In genomic region chr19:46147791-46148288, GRCh38 we compare ENCODE assay signal across 14 cellular contexts. TPM values are rescaled to one million over a fixed set of nuclear protein-coding genes. Genes with fewer than 3 reads are reported as not detected.
A peak's percentile ranks its signal among the peaks of the same experiment; 100 is the strongest.
DNase-seq lines count a peak whose midpoint lies in the region; ATAC-seq and TF ChIP-seq lines count a peak whose summit lies in the region.
"Had no signal": no experiment of that assay in that cellular context is flagged by ENCODE, and none has a peak within 500 bp of the region (broad histone marks: within the 10 kb centered on the region; RNA-seq: fewer than 3 reads in every experiment).

TSS of gene IGFL2 (plus strand) at chr19:46148238. CDS start at chr19:46148279, 41 bp downstream.

- H3K9me3 ChIP-seq in endodermal cell (ENCODE audit: control insufficient read depth, low read length) (no peaks in the 10 kb centered on the region), smooth muscle cell (replicated peaks; ENCODE audit: low read depth) (no peaks in the 10 kb centered on the region), mucosa of descending colon (no peaks in the 10 kb centered on the region)

- no peaks in the 10 kb centered on the region for H3F3A ChIP-seq in smooth muscle cell (ENCODE audit: low read depth)

- peak within 1 kb of the TSS; percentile 12 for H3K4me3 ChIP-seq in endodermal cell (ENCODE audit: low read length)
- H3K4me3 ChIP-seq in smooth muscle cell: peak within 1 kb of the TSS; percentile 12
- no peak within 1 kb of the TSS for H3K4me3 ChIP-seq in coronary artery
- no peak within 1 kb of the TSS for H3K4me3 ChIP-seq in mucosa of descending colon

- no peaks in the 10 kb centered on the region for H3K36me3 Mint-ChIP-seq in activated CD4-positive, alpha-beta T cell treated with anti-CD3 and anti-CD28 coated beads, Interleukin-2, amount 10 ng/mL, durations not matched to agents 24 days and 14 days (ENCODE audit: low read depth)
- no peaks in the 10 kb centered on the region for H3K36me3 Mint-ChIP-seq in endodermal cell (ENCODE audit: low read depth)
- H3K36me3 Mint-ChIP-seq: activated naive CD4-positive, alpha-beta T cell treated with anti-CD3 and anti-CD28 coated beads, Interleukin-2, amount 10 ng/mL, durations not matched to agents 7 days and 5 days; CD4-positive, CD25-positive, alpha-beta regulatory T cell; naive thymus-derived CD8-positive, alpha-beta T cell; stimulated activated memory B cell treated with anti-CD40 and anti-IgM and Interleukin-4, amounts not matched to agents 10 μg/mL and 1 μg/mL and 100 μg/mL, for 72 hours had no signal

- no peaks in the 10 kb centered on the region for H4K20me1 ChIP-seq in smooth muscle cell (ENCODE audit: low read depth)

- peaks cover 2% of the 10 kb centered on the region for H3K4me1 Mint-ChIP-seq in activated CD4-positive, alpha-beta T cell treated with anti-CD3 and anti-CD28 coated beads, Interleukin-2, amount 10 ng/mL, durations not matched to agents 24 days and 14 days
- peaks cover 22% of the 10 kb centered on the region for H3K4me1 Mint-ChIP-seq in endodermal cell
- H3K4me1 Mint-ChIP-seq: activated naive CD4-positive, alpha-beta T cell treated with anti-CD3 and anti-CD28 coated beads, Interleukin-2, amount 10 ng/mL, durations not matched to agents 7 days and 5 days; CD4-positive, CD25-positive, alpha-beta regulatory T cell; naive thymus-derived CD8-positive, alpha-beta T cell; stimulated activated memory B cell treated with anti-CD40 and anti-IgM and Interleukin-4, amounts not matched to agents 10 μg/mL and 1 μg/mL and 100 μg/mL, for 72 hours had no signal

- peaks cover 10% of the 10 kb centered on the region for H3K4me1 ChIP-seq in endodermal cell (ENCODE audit: control insufficient read depth, insufficient read depth, low read length)
- H3K4me1 ChIP-seq in smooth muscle cell (ENCODE audit: low read depth): no peaks in the 10 kb centered on the region
- H3K4me1 ChIP-seq in mucosa of descending colon (ENCODE audit: low read depth): no peaks in the 10 kb centered on the region

- no peak within 1 kb of the TSS for H2AFZ ChIP-seq in smooth muscle cell (ENCODE audit: low read depth)

- 88 to 91% methylated on average over 3 to 6 of the region's 6 CpGs for WGBS in endodermal cell (ENCODE audit: insufficient coverage in 1 of 2, insufficient read length in 1 of 2), 2 experiments
- WGBS in smooth muscle cell (ENCODE audit: low lambda C conversion rate): 40% methylated on average over 6 of the region's 6 CpGs

- H3K27me3 ChIP-seq in endodermal cell (ENCODE audit: control insufficient read depth, insufficient read depth, low read length, poor library complexity, severe bottlenecking) (no peaks in the 10 kb centered on the region), smooth muscle cell (ENCODE audit: low read depth) (no peaks in the 10 kb centered on the region)

- TF ChIP-seq CTCF in endodermal cell (conservative IDR thresholded peaks at IDR 0.05) (no peak), smooth muscle cell (IDR thresholded peaks at IDR 0.05; ENCODE audit: borderline replicate concordance, insufficient read depth, poor library complexity, severe bottlenecking) (no peak), coronary artery (IDR thresholded peaks at IDR 0.05) (no peak), mucosa of descending colon (IDR thresholded peaks at IDR 0.05) (no peak)

- H3K4me3 Mint-ChIP-seq in activated CD4-positive, alpha-beta T cell treated with anti-CD3 and anti-CD28 coated beads, Interleukin-2, amount 10 ng/mL, durations not matched to agents 24 days and 14 days: no peak within 1 kb of the TSS
- H3K4me3 Mint-ChIP-seq in endodermal cell: no peak within 1 kb of the TSS
- H3K4me3 Mint-ChIP-seq: activated naive CD4-positive, alpha-beta T cell treated with anti-CD3 and anti-CD28 coated beads, Interleukin-2, amount 10 ng/mL, durations not matched to agents 7 days and 5 days; CD4-positive, CD25-positive, alpha-beta regulatory T cell; naive thymus-derived CD8-positive, alpha-beta T cell; stimulated activated memory B cell treated with anti-CD40 and anti-IgM and Interleukin-4, amounts not matched to agents 10 μg/mL and 1 μg/mL and 100 μg/mL, for 72 hours had no signal

- H3K4me2 ChIP-seq in smooth muscle cell: peak within 1 kb of the TSS; percentile 79

- H3K9ac ChIP-seq in endodermal cell (ENCODE audit: extremely low read depth, low read length, poor library complexity, severe bottlenecking): no peak within 1 kb of the TSS
- H3K9ac ChIP-seq in smooth muscle cell (ENCODE audit: low read depth): no peak within 1 kb of the TSS

- H3K27me3 Mint-ChIP-seq in activated CD4-positive, alpha-beta T cell treated with anti-CD3 and anti-CD28 coated beads, Interleukin-2, amount 10 ng/mL, durations not matched to agents 24 days and 14 days: peaks cover 49% of the 10 kb centered on the region
- H3K27me3 Mint-ChIP-seq in endodermal cell (ENCODE audit: insufficient read depth): peaks cover 9% of the 10 kb centered on the region

- H3K27ac ChIP-seq in endodermal cell (ENCODE audit: low read depth, low read length): no peak within 1 kb of the TSS
- H3K27ac ChIP-seq in smooth muscle cell (ENCODE audit: low read depth): peak within 1 kb of the TSS; percentile 50
- no peak within 1 kb of the TSS for H3K27ac ChIP-seq in coronary artery

- ATAC-seq in mucosa of descending colon: no peak
- ATAC-seq: naive thymus-derived CD8-positive, alpha-beta T cell had no signal

- no peak within 1 kb of the TSS for H3K27ac Mint-ChIP-seq in activated CD4-positive, alpha-beta T cell treated with anti-CD3 and anti-CD28 coated beads, Interleukin-2, amount 10 ng/mL, durations not matched to agents 24 days and 14 days
- no peak within 1 kb of the TSS for H3K27ac Mint-ChIP-seq in endodermal cell
- H3K27ac Mint-ChIP-seq: activated naive CD4-positive, alpha-beta T cell treated with anti-CD3 and anti-CD28 coated beads, Interleukin-2, amount 10 ng/mL, durations not matched to agents 7 days and 5 days; CD4-positive, CD25-positive, alpha-beta regulatory T cell; stimulated activated memory B cell treated with anti-CD40 and anti-IgM and Interleukin-4, amounts not matched to agents 10 μg/mL and 1 μg/mL and 100 μg/mL, for 72 hours had no signal

- H3K79me2 ChIP-seq in smooth muscle cell (ENCODE audit: low read depth): no peaks in the 10 kb centered on the region

- intact Hi-C loops in activated CD4-positive, alpha-beta T cell treated with anti-CD3 and anti-CD28 coated beads, Interleukin-2, amount 10 ng/mL, durations not matched to agents 24 days and 14 days (cut with micrococcal nuclease): no loop called here
- intact Hi-C loops in mucosa of descending colon (cut with DNase I, micrococcal nuclease): no loop called here

- H3K9me3 Mint-ChIP-seq in activated CD4-positive, alpha-beta T cell treated with anti-CD3 and anti-CD28 coated beads, Interleukin-2, amount 10 ng/mL, durations not matched to agents 24 days and 14 days: no peaks in the 10 kb centered on the region
- H3K9me3 Mint-ChIP-seq in endodermal cell: no peaks in the 10 kb centered on the region
- H3K9me3 Mint-ChIP-seq: activated naive CD4-positive, alpha-beta T cell treated with anti-CD3 and anti-CD28 coated beads, Interleukin-2, amount 10 ng/mL, durations not matched to agents 7 days and 5 days; naive thymus-derived CD8-positive, alpha-beta T cell; stimulated activated memory B cell treated with anti-CD40 and anti-IgM and Interleukin-4, amounts not matched to agents 10 μg/mL and 1 μg/mL and 100 μg/mL, for 72 hours had no signal

- DNase-seq in activated CD4-positive, alpha-beta T cell treated with anti-CD3 and anti-CD28 coated beads, Interleukin-2, amount 50 U/mL, for 48 hours: peak; percentile 9 to 28
- DNase-seq in activated CD4-positive, alpha-beta T cell treated with anti-CD3 and anti-CD28 coated beads, Interleukin-2, amount 10 ng/mL, durations not matched to agents 24 days and 14 days: no peak
- peak; percentile 91 for DNase-seq in NCI-H226
- DNase-seq in endodermal cell: no peak
- DNase-seq in smooth muscle cell (lab: John Stamatoyannopoulos, UW; ENCODE audit: unreplicated experiment): no peak
- DNase-seq in coronary artery (ENCODE audit: low spot score): no peak
- DNase-seq in mucosa of descending colon: no peak
- DNase-seq in NCI-H2196 treated with DMSO at 0.1 percent for 48 hours (lab: John Stamatoyannopoulos, UW; ENCODE audit: unreplicated experiment): no peak
- DNase-seq: activated naive CD4-positive, alpha-beta T cell treated with anti-CD3 and anti-CD28 coated beads, Interleukin-2, amount 10 ng/mL, durations not matched to agents 7 days and 5 days; CD4-positive, CD25-positive, alpha-beta regulatory T cell; naive thymus-derived CD8-positive, alpha-beta T cell; SHP77 had no signal

- H3K36me3 ChIP-seq in endodermal cell (ENCODE audit: control insufficient read depth, insufficient read depth, low read length): no peaks in the 10 kb centered on the region
- H3K36me3 ChIP-seq in smooth muscle cell (ENCODE audit: low read depth): no peaks in the 10 kb centered on the region
- no peaks in the 10 kb centered on the region for H3K36me3 ChIP-seq in mucosa of descending colon (ENCODE audit: low read depth)

RNA-seq across cellular contexts. Expression of gene IGFL2, which starts in this region (rescaled TPM):
- total RNA-seq in activated CD4-positive, alpha-beta T cell treated with anti-CD3 and anti-CD28 coated beads, Interleukin-2, amount 10 ng/mL, durations not matched to agents 24 days and 14 days: 0.33 and 0.40 TPM in 2 replicates
- total RNA-seq in endodermal cell (under 1 TPM in 1 of 2 donors, not detected in 1; 0.84 TPM), smooth muscle cell (126 and 145 TPM in 2 replicates), mucosa of descending colon (under 1 TPM in 2 of 3 donors, not detected in 1; 0.38 to 0.53 TPM)
- 0.43 TPM for polyA plus RNA-seq in endodermal cell (2013, experiment 1 of 2)
- not detected for polyA plus RNA-seq in endodermal cell (2013, experiment 2 of 2)
- polyA plus RNA-seq in smooth muscle cell: 159 and 164 TPM in 2 replicates
- total RNA-seq: CD4-positive, CD25-positive, alpha-beta regulatory T cell; naive thymus-derived CD8-positive, alpha-beta T cell had no signal
- polyA plus RNA-seq: liver; naive thymus-derived CD8-positive, alpha-beta T cell had no signal

Comparison
In these comparisons a context has a peak if more than half of its experiments do, and no peak if none do; other contexts are left out.
1. RNA of gene IGFL2 (total RNA-seq): 126 to 145 TPM in smooth muscle cell; 0.84 TPM in endodermal cell, 0.33 to 0.40 TPM in activated CD4-positive, alpha-beta T cell treated with anti-CD3 and anti-CD28 coated beads, Interleukin-2, amount 10 ng/mL, durations not matched to agents 24 days and 14 days and 0.38 to 0.53 TPM in mucosa of descending colon; every median in the first group is over 10 times any median in the second.
2. DNase-seq: peak in activated CD4-positive, alpha-beta T cell treated with anti-CD3 and anti-CD28 coated beads, Interleukin-2, amount 50 U/mL, for 48 hours (2 of 2) and NCI-H226 (single experiment); none in activated CD4-positive, alpha-beta T cell treated with anti-CD3 and anti-CD28 coated beads, Interleukin-2, amount 10 ng/mL, durations not matched to agents 24 days and 14 days (single experiment), endodermal cell (single experiment), smooth muscle cell (single experiment), coronary artery (single experiment), mucosa of descending colon (0 of 3) and NCI-H2196 treated with DMSO at 0.1 percent for 48 hours (single experiment).
3. H3K4me3 ChIP-seq: peak in endodermal cell (single experiment) and smooth muscle cell (single experiment); none in coronary artery (single experiment) and mucosa of descending colon (single experiment).